In genomic region chr19:37928527-37929286, GRCh38 we compare ENCODE assay signal across 12 cellular contexts. TPM values are rescaled to one million over a fixed set of nuclear protein-coding genes. Genes with fewer than 3 reads are reported as not detected.
DNase-seq lines count a peak whose midpoint lies in the region; ATAC-seq, FAIRE-seq and TF ChIP-seq lines count a peak whose summit lies in the region.
"Had no signal": no experiment of that assay in that cellular context is flagged by ENCODE, and none has a peak within 500 bp of the region (broad histone marks: within the 10 kb centered on the region; RNA-seq: fewer than 3 reads in every experiment).

No MANE protein-coding gene starts in this region.

- no peak overlapping the region for H3K27ac Mint-ChIP-seq in osteocyte (ENCODE audit: unreplicated experiment)

- peaks cover 4% of the 10 kb centered on the region in 2 experiments; a peak in 3 of 4 replicates for H3K36me3 ChIP-seq in GM12878 (ENCODE audit: control insufficient read depth in 2 of 2, insufficient read depth in 2 of 2, low read length in 1 of 2)
- no peaks in the 10 kb centered on the region for H3K36me3 ChIP-seq in suprapubic skin
- H3K36me3 ChIP-seq: pancreas had no signal

- H3K4me3 Mint-ChIP-seq in osteocyte (ENCODE audit: unreplicated experiment) = no peak overlapping the region

- ATAC-seq in GM21360 (IDR thresholded peaks at IDR 0.05; ENCODE audit: unreplicated experiment) (peak; percentile 52), HG03469 (IDR thresholded peaks at IDR 0.05; ENCODE audit: unreplicated experiment) (peak; percentile 45), GM12878 (peak; percentile 73)
- ATAC-seq: pancreas had no signal

- H3K4me3 ChIP-seq in GM12878 = peak overlapping the region; percentile 48
- H3K4me3 ChIP-seq in suprapubic skin = no peak overlapping the region
- H3K4me3 ChIP-seq: pancreas had no signal

- BruUV-seq in GM12878 (replicated peaks; lab: Mats Ljungman, UMichigan) = no TSS peak

- TF ChIP-seq CTCF in GM12878 (IDR thresholded peaks at IDR 0.05 in 2 of 3, conservative IDR thresholded peaks at IDR 0.05 in 1 of 3; ENCODE audit: control insufficient read depth in 2 of 3, extremely low read depth in 1 of 3, insufficient read depth in 1 of 3, low read depth in 3 of 3, low read length in 3 of 3) (no peak), suprapubic skin (IDR thresholded peaks at IDR 0.05) (no peak), osteocyte (IDR thresholded peaks at IDR 0.05) (no peak)

- peak overlapping the region; percentile 93 for H3K27ac ChIP-seq in GM12878 (ENCODE audit: control insufficient read depth, insufficient read depth)
- H3K27ac ChIP-seq in suprapubic skin = no peak overlapping the region
- H3K27ac ChIP-seq: pancreas had no signal

- no peaks in the 10 kb centered on the region for H4K20me1 ChIP-seq in GM12878 (ENCODE audit: control insufficient read depth, insufficient read depth)

- no peaks in the 10 kb centered on the region for H3K27me3 ChIP-seq in GM12878 (replicated peaks in 1 of 2; ENCODE audit: control insufficient read depth in 2 of 2, insufficient read depth in 2 of 2, low read length in 1 of 2)
- no peaks in the 10 kb centered on the region for H3K27me3 ChIP-seq in suprapubic skin
- H3K27me3 ChIP-seq: pancreas had no signal

- SMC1A ChIA-PET in GM12878 (lab: Charles Lee; ENCODE audit: uncharacterized antibody, unreplicated experiment) = interaction anchor here (0.7 to 8.0 kb wide), 16 partner anchors 9 to 120 kb away, joined by 3 to 57 read pairs (median 4); partner anchors contain the start of genes SIPA1L3 and WDR87

- peaks cover 3% of the 10 kb centered on the region for H3K9me3 Mint-ChIP-seq in osteocyte (ENCODE audit: unreplicated experiment)

- TF ChIP-seq RAD21 in GM12878 (IDR thresholded peaks at IDR 0.05; ENCODE audit: insufficient read depth, low read depth, low read length) = peak; percentile 10; the same call in 1 of the 2 replicates

- H2AFZ ChIP-seq in GM12878 (ENCODE audit: control insufficient read depth, low read depth, low read length) = peak overlapping the region; percentile 18; the same call in 1 of the 2 replicates

- H3K36me3 Mint-ChIP-seq in osteocyte (ENCODE audit: unreplicated experiment) = peaks cover 4% of the 10 kb centered on the region

- H3K9ac ChIP-seq in GM12878 (ENCODE audit: control insufficient read depth, insufficient read depth, low read length) = peak overlapping the region; percentile 68

- TF ChIP-seq EP300 in GM12878 (IDR thresholded peaks at IDR 0.05; ENCODE audit: borderline replicate concordance in 1 of 2, control insufficient read depth in 1 of 2, low read depth in 2 of 2, low read length in 2 of 2) (no peak), suprapubic skin (IDR thresholded peaks at IDR 0.05) (no peak)

- RAD21 ChIA-PET in GM12878 (lab: Charles Lee; ENCODE audit: unreplicated experiment) = interaction anchor here (0.6 to 3.8 kb wide), 19 partner anchors 10 to 131 kb away, joined by 3 to 27 read pairs (median 6); partner anchors contain the start of genes SIPA1L3 and WDR87

- no peaks in the 10 kb centered on the region; the same call in 2 of the 3 replicates for H3K9me3 ChIP-seq in GM12878 (replicated peaks; ENCODE audit: control insufficient read depth, insufficient read depth, low read length)
- H3K9me3 ChIP-seq in suprapubic skin = no peaks in the 10 kb centered on the region
- H3K9me3 ChIP-seq: pancreas had no signal

- intact Hi-C loops in GM12878 (cut with micrococcal nuclease; ENCODE audit: unreplicated experiment) = loop anchor here (5.0 kb wide), 1 partner anchor 49 kb away; no protein-coding TSS in a partner anchor

- FAIRE-seq in GM12878 (lab: Jason Lieb, UNC) = peak; percentile 83
- FAIRE-seq: G401.6, pancreas had no signal

- peak overlapping the region; percentile 75 for H3K4me2 ChIP-seq in GM12878 (ENCODE audit: control insufficient read depth, insufficient read depth)

- no peaks in the 10 kb centered on the region for H3K27me3 Mint-ChIP-seq in osteocyte (ENCODE audit: unreplicated experiment)

- CTCF ChIA-PET in GM12878 (lab: Yijun Ruan, JAX) = interaction anchor here (1.2 to 2.5 kb wide), 7 partner anchors 9 to 75 kb away, joined by 3 to 14 read pairs (median 5); no protein-coding TSS in a partner anchor

- WGBS in GM12878 (ENCODE audit: insufficient coverage, insufficient replicate concordance, low lambda C conversion rate, missing lambda C conversion rate) = 34% methylated on average over 5 of the region's 5 CpGs
- 69% methylated on average over 5 of the region's 5 CpGs for WGBS in suprapubic skin

- DNase-seq in G401 (ENCODE audit: low spot score) = peak; percentile 24
- peak; percentile 90 for DNase-seq in GM12878 (ENCODE audit: low read depth, low spot score)
- no peak for DNase-seq in dermis blood vessel endothelial cell
- DNase-seq in T1000 (lab: John Stamatoyannopoulos, UW) = no peak
- no peak for DNase-seq in suprapubic skin (ENCODE audit: low spot score in 2 of 2)
- DNase-seq in osteocyte (ENCODE audit: extremely low spot score, unreplicated experiment) = no peak
- DNase-seq: NCI-H2081, pancreas had no signal

- in situ Hi-C loops in G401 (cut with HindIII; ENCODE audit: low sequenced_read_pairs) (no loop called here), GM12878 (cut with MboI) (no loop called here)

- H3K4me1 ChIP-seq in GM12878 (ENCODE audit: control insufficient read depth, insufficient read depth, low read length) (peaks cover 66% of the 10 kb centered on the region), suprapubic skin (peaks cover 33% of the 10 kb centered on the region)

- POLR2A ChIA-PET in GM12878 (lab: Charles Lee) = interaction anchor here (0.6 to 4.3 kb wide), 12 partner anchors 11 to 120 kb away, joined by 3 to 46 read pairs (median 4); partner anchors contain the start of genes SIPA1L3 and WDR87

- peaks cover 88% of the 10 kb centered on the region for H3K79me2 ChIP-seq in GM12878 (ENCODE audit: control insufficient read depth, insufficient read depth, low read length)

- peaks cover 36% of the 10 kb centered on the region for H3K4me1 Mint-ChIP-seq in osteocyte (ENCODE audit: unreplicated experiment)

- TF ChIP-seq POLR2A in GM12878 (IDR thresholded peaks at IDR 0.05; ENCODE audit: low read depth, low read length) (no peak), suprapubic skin (IDR thresholded peaks at IDR 0.05) (no peak)

TF ChIP-seq in GM12878, 131 proteins besides CTCF, POLR2A, EP300 and RAD21 (continues in another document):
- TF ChIP-seq BCL3 (IDR thresholded peaks at IDR 0.05; ENCODE audit: borderline replicate concordance, insufficient read depth, low read depth, low read length, poor library complexity, severe bottlenecking) (peak; percentile 55), MYB (IDR thresholded peaks at IDR 0.05; ENCODE audit: borderline replicate concordance, low read depth, low read length) (no peak)

RNA-seq across cellular contexts. Expression of gene SIPA1L3, which starts 21.7 kb away (rescaled TPM):
- total RNA-seq in G401 (2014; rRNA removed; shearing (Covaris generic)) = 5.5 and 8.1 TPM in 2 replicates
- total RNA-seq in GM12878 (2013; cell fraction: nucleolus; rRNA removed) = 281 and 318 TPM in 2 replicates
- 21.8 and 23.7 TPM in 2 replicates for total RNA-seq in GM12878 (2014; rRNA removed)
- total RNA-seq in GM12878 (2014; rRNA removed; fragmentation: Illumina TruSeq; extraction: Trizol) = 25.1 and 25.2 TPM in 2 replicates
- 66.2 and 71.1 TPM in 2 replicates for total RNA-seq in GM12878 (2021)
- polyA plus RNA-seq in GM12878 (2011; ENCODE audit: low read depth) = 10.4 TPM
- 8.5 and 14.3 TPM in 2 replicates for polyA plus RNA-seq in GM12878 (2011; rRNA removed)
- 10.2 and 16.8 TPM in 2 replicates for polyA plus RNA-seq in GM12878 (2011; cell fraction: cytosol; rRNA removed)
- 17.8 and 28.7 TPM in 2 replicates for polyA plus RNA-seq in GM12878 (2011; cell fraction: nucleus; rRNA removed)
- polyA plus RNA-seq in GM12878 (2012) = 19.0 and 28.9 TPM in 2 replicates
- polyA plus RNA-seq in GM12878 (2014; fragmentation: Illumina TruSeq; extraction: Trizol) = 14.5 and 19.1 TPM in 2 replicates
- polyA plus RNA-seq in GM12878 (2014; fragmentation: Nextera tagmentation; extraction: Ambion mirVana) = under 1 TPM; 0.24 to 0.63 TPM
- polyA plus RNA-seq in GM12878 (2014; rRNA removed) = 19.2 and 24.2 TPM in 2 replicates
- polyA plus RNA-seq in GM12878 (2016; fragmentation: Nextera tagmentation; extraction: Ambion mirVana) = 10 to 100 TPM; 17.7 to 23.3 TPM
- polyA minus RNA-seq in GM12878 (2011; rRNA and poly(A)+ RNA removed) = 33.6 and 41.5 TPM in 2 replicates
- polyA minus RNA-seq in GM12878 (2011; cell fraction: cytosol; rRNA and poly(A)+ RNA removed) = 32.3 and 34.3 TPM in 2 replicates
- polyA minus RNA-seq in GM12878 (2011; cell fraction: nucleus; rRNA and poly(A)+ RNA removed) = 23.3 and 46.3 TPM in 2 replicates
- 13.6 and 14.5 TPM in 2 replicates for total RNA-seq in dermis blood vessel endothelial cell
- total RNA-seq in suprapubic skin = 10 to 100 TPM; 52.6 to 92.1 (median 81.8) TPM
- 27.1 and 33.8 TPM in 2 replicates for total RNA-seq in osteocyte

RNA-seq across cellular contexts. Expression of gene WDR87, which starts 22.3 kb away (rescaled TPM):
- not detected in 2 replicates for total RNA-seq in G401 (2014; rRNA removed; shearing (Covaris generic))
- total RNA-seq in GM12878 (2013; cell fraction: nucleolus; rRNA removed) = not detected in 2 replicates
- under 0.01 TPM in 1 of 2 replicates, not detected in the other for total RNA-seq in GM12878 (2014; rRNA removed)
- total RNA-seq in GM12878 (2014; rRNA removed; fragmentation: Illumina TruSeq; extraction: Trizol) = not detected in 2 replicates
- not detected in 2 replicates for total RNA-seq in GM12878 (2021)
- not detected for polyA plus RNA-seq in GM12878 (2011; ENCODE audit: low read depth)
- not detected in 2 replicates for polyA plus RNA-seq in GM12878 (2011; rRNA removed)
- not detected in 2 replicates for polyA plus RNA-seq in GM12878 (2011; cell fraction: cytosol; rRNA removed)
- not detected in 2 replicates for polyA plus RNA-seq in GM12878 (2011; cell fraction: nucleus; rRNA removed)
- not detected in 2 replicates for polyA plus RNA-seq in GM12878 (2012)
- 0.03 TPM in 1 of 2 replicates, not detected in the other for polyA plus RNA-seq in GM12878 (2014; fragmentation: Illumina TruSeq; extraction: Trizol)
- polyA plus RNA-seq in GM12878 (2014; fragmentation: Nextera tagmentation; extraction: Ambion mirVana) = not detected
- polyA plus RNA-seq in GM12878 (2014; rRNA removed) = not detected in 2 replicates
- polyA plus RNA-seq in GM12878 (2016; fragmentation: Nextera tagmentation; extraction: Ambion mirVana) = not detected
- not detected in 2 replicates for polyA minus RNA-seq in GM12878 (2011; rRNA and poly(A)+ RNA removed)
- not detected in 2 replicates for polyA minus RNA-seq in GM12878 (2011; cell fraction: cytosol; rRNA and poly(A)+ RNA removed)
- not detected in 2 replicates for polyA minus RNA-seq in GM12878 (2011; cell fraction: nucleus; rRNA and poly(A)+ RNA removed)
- not detected in 2 replicates for total RNA-seq in dermis blood vessel endothelial cell
- total RNA-seq in suprapubic skin = not detected
- total RNA-seq in osteocyte = not detected in 2 replicates
- total RNA-seq: pancreas, subcutaneous adipose tissue had no signal

Comparison
In these comparisons a context has a peak if more than half of its experiments do, and no peak if none do; other contexts are left out.
1. DNase-seq: peak in G401 (single experiment) and GM12878 (single experiment); none in dermis blood vessel endothelial cell (single experiment), T1000 (single experiment), suprapubic skin (0 of 2) and osteocyte (single experiment).
2. Peak in every context shown above with its lines, with median percentiles within 50 percentile points of each other: ATAC-seq.